Comparison of ENCODE assay signal across 21 cellular contexts in the genomic region with DNA sequence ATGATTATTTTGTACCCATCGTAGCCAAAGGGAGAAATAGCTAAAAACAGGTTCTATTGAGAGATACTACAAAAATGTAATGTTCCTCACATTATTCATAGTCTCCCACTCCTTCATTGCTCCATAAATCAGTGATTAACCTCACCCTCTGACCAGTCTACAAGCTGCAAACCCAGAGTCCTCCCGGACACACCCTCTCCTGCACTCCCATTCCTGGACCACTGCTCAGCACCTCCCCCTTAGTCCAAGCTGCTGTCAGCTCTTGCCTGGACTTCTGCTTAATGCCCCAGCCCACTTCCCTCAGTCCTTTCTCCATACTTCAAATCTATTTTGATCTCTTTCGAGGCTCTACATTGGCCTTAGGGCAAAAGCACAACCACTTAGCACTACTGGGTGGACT.
DNase-seq lines count a peak whose midpoint lies in the region; ATAC-seq lines count a peak whose summit lies in the region.
"Had no signal": no experiment of that assay in that cellular context is flagged by ENCODE, and none has a peak within 500 bp of the region (broad histone marks: within the 10 kb centered on the region; RNA-seq: fewer than 3 reads in every experiment).

No MANE protein-coding gene starts in this region.

- H3K4me1 Mint-ChIP-seq in activated T-cell treated with anti-CD3 and anti-CD28 coated beads, Interleukin-2, amount 50 U/mL, for 72 hours (ENCODE audit: low read depth) = no peaks in the 10 kb centered on the region
- H3K4me1 Mint-ChIP-seq: CD8-positive, alpha-beta memory T cell had no signal

- H3K27ac ChIP-seq in right cardiac atrium (ENCODE audit: low read length) = peak overlapping the region; percentile 17
- H3K27ac ChIP-seq: A549; BLaER1 treated with 17β-estradiol and CSF1 and Interleukin-3, amounts not matched to agents 10 nM and 100 nM; KMS-11 had no signal

- peaks cover 36% of the 10 kb centered on the region for H3K27me3 Mint-ChIP-seq in activated T-cell treated with anti-CD3 and anti-CD28 coated beads, Interleukin-2, amount 50 U/mL, for 72 hours (ENCODE audit: low read depth)

- no peak overlapping the region for H3K4me3 Mint-ChIP-seq in activated T-cell treated with anti-CD3 and anti-CD28 coated beads, Interleukin-2, amount 50 U/mL, for 72 hours
- H3K4me3 Mint-ChIP-seq: CD8-positive, alpha-beta memory T cell had no signal

- 55% methylated on average over 3 of the region's 3 CpGs for WGBS in right cardiac atrium

- H3K9me3 ChIP-seq in right cardiac atrium (ENCODE audit: control insufficient read depth, low read length) = no peaks in the 10 kb centered on the region
- H3K9me3 ChIP-seq: A549; BLaER1 treated with 17β-estradiol and CSF1 and Interleukin-3, amounts not matched to agents 10 nM and 100 nM had no signal

- peaks cover 9% of the 10 kb centered on the region for H3K4me1 ChIP-seq in right cardiac atrium (ENCODE audit: control insufficient read depth, insufficient read depth, low read length)
- H3K4me1 ChIP-seq: A549 had no signal

- no peak overlapping the region for H3K4me3 ChIP-seq in right cardiac atrium (ENCODE audit: low read length)
- H3K4me3 ChIP-seq: A549; BLaER1 treated with 17β-estradiol and CSF1 and Interleukin-3, amounts not matched to agents 10 nM and 100 nM had no signal

- DNase-seq in GM03348 (ENCODE audit: low spot score) = peak; percentile 12
- peak; percentile 59 for DNase-seq in amniotic epithelial cell (ENCODE audit: low read depth)
- peak in 1 of 3 donors; percentile 34 for DNase-seq in right cardiac atrium
- DNase-seq in sciatic nerve (ENCODE audit: low spot score) = no peak
- DNase-seq in NCI-H524 (lab: John Stamatoyannopoulos, UW) = no peak
- DNase-seq in activated T-cell treated with anti-CD3 and anti-CD28 coated beads, Interleukin-2, amount 50 U/mL, for 72 hours = no peak
- DNase-seq in GM19238 (ENCODE audit: insufficient read length, low spot score) = no peak
- no peak for DNase-seq in HUDEP-2 (lab: John Stamatoyannopoulos, UW; ENCODE audit: unreplicated experiment in 76 of 76)
- DNase-seq: CD8-positive, alpha-beta memory T cell; DND-41; GDM1; H7; NCI-H1092; NCI-H146; NCI-H2081 treated with DMSO at 0.1 percent for 48 hours; NCI-H510A; NCI-H82 had no signal

- H3K27ac Mint-ChIP-seq in activated T-cell treated with anti-CD3 and anti-CD28 coated beads, Interleukin-2, amount 50 U/mL, for 72 hours = no peak overlapping the region
- H3K27ac Mint-ChIP-seq: CD8-positive, alpha-beta memory T cell had no signal

- H3K9me3 Mint-ChIP-seq in activated T-cell treated with anti-CD3 and anti-CD28 coated beads, Interleukin-2, amount 50 U/mL, for 72 hours = peaks cover 0 to 2% of the 10 kb centered on the region in 2 donors
- H3K9me3 Mint-ChIP-seq: CD8-positive, alpha-beta memory T cell had no signal

- H3K27me3 ChIP-seq in right cardiac atrium (ENCODE audit: control insufficient read depth, insufficient read depth) = no peaks in the 10 kb centered on the region
- H3K27me3 ChIP-seq: BLaER1 treated with 17β-estradiol and CSF1 and Interleukin-3, amounts not matched to agents 10 nM and 100 nM had no signal

- intact Hi-C loops in right cardiac atrium (cut with DNase I) = no loop called here
- intact Hi-C loops in sciatic nerve (cut with DNase I) = no loop called here

- H3K36me3 Mint-ChIP-seq in activated T-cell treated with anti-CD3 and anti-CD28 coated beads, Interleukin-2, amount 50 U/mL, for 72 hours (ENCODE audit: insufficient read depth in 2 of 2) = no peaks in the 10 kb centered on the region
- H3K36me3 Mint-ChIP-seq: CD8-positive, alpha-beta memory T cell had no signal

- ATAC-seq in right cardiac atrium = peak; percentile 53 to 65
- peak; percentile 29 for ATAC-seq in sciatic nerve
- no peak for ATAC-seq in activated T-cell treated with anti-CD3 and anti-CD28 coated beads, Interleukin-2, amount 50 U/mL, for 72 hours (replicated peaks in 1 of 2)
- ATAC-seq: A549, HepG2 had no signal

Comparison
In these comparisons a context has a peak if more than half of its experiments do, and no peak if none do; other contexts are left out.
1. DNase-seq: peak in GM03348 (single experiment) and amniotic epithelial cell (single experiment); none in sciatic nerve (single experiment), NCI-H524 (0 of 2), activated T-cell treated with anti-CD3 and anti-CD28 coated beads, Interleukin-2, amount 50 U/mL, for 72 hours (0 of 2), GM19238 (single experiment) and HUDEP-2 (0 of 76).
2. ATAC-seq: peak in right cardiac atrium (2 of 2) and sciatic nerve (single experiment); none in activated T-cell treated with anti-CD3 and anti-CD28 coated beads, Interleukin-2, amount 50 U/mL, for 72 hours (0 of 2).